35 cellular contexts compared by ENCODE assay signal in the genomic region with DNA sequence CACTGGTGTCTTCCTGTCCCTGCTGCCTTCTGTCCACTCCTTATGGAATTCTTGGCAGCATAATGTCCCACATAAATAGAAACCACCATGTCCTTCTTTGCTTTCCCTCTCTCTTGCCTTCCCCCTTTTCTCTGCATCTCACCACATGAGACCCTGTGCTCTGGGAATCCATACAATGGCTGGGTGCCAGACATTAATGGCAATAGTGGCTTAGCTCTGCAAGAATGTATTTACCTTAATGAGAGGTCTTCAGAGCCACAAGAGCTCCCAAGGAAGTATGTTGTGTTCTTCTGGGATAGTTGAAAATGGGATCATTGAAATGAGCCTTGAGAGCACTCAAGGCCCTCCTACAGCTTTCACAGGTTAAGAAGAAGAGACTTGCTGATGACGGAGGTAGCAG. TPM values are rescaled to one million over a fixed set of nuclear protein-coding genes. Genes with fewer than 3 reads are reported as not detected.
"Had no signal": no experiment of that assay in that cellular context is flagged by ENCODE, and none has a peak within 500 bp of the region (broad histone marks: within the 10 kb centered on the region; RNA-seq: fewer than 3 reads in every experiment).

No MANE protein-coding gene starts in this region.

- H3K27ac Mint-ChIP-seq: activated B cell treated with CpG ODN at 0.5 μM for 24 hours; activated CD8-positive, alpha-beta T cell treated with anti-CD3 and anti-CD28 coated beads for 36 hours; activated naive CD8-positive, alpha-beta T cell; activated T-helper 17 cell treated with anti-CD3 and anti-CD28 coated beads, Interleukin-2, amount 50 U/mL, for 72 hours; effector memory CD8-positive, alpha-beta T cell; T-cell; T-helper 1 cell treated with Interleukin-12 subunit alpha and Interleukin-12 subunit beta and Interleukin-4 antibody, amounts not matched to agents 30 μg/mL and 1 μg/mL, for 36 hours had no signal

- H3K36me3 ChIP-seq: esophagus squamous epithelium, gastroesophageal sphincter, WERI-Rb-1 had no signal

- ATAC-seq: activated CD4-positive, CD25-positive, alpha-beta regulatory T cell treated with anti-CD3 and anti-CD28 coated beads, Interleukin-2, amount 50 U/mL, for 24 hours; activated CD8-positive, alpha-beta T cell treated with anti-CD3 and anti-CD28 coated beads for 36 hours; activated T-cell treated with anti-CD3 and anti-CD28 coated beads, Interleukin-2, amount 50 U/mL, for 4 hours; activated T-helper 17 cell treated with anti-CD3 and anti-CD28 coated beads, Interleukin-2, amount 50 U/mL, for 72 hours; body of pancreas; effector memory CD8-positive, alpha-beta T cell; gastroesophageal sphincter; T-cell had no signal

- H3K9me3 ChIP-seq: body of pancreas, esophagus squamous epithelium, gastroesophageal sphincter had no signal

- DNase-seq: activated B cell treated with CpG ODN at 0.5 μM for 24 hours; activated CD4-positive, alpha-beta T cell treated with anti-CD3 and anti-CD28 coated beads for 48 hours; activated CD4-positive, alpha-beta T cell treated with anti-CD3 and anti-CD28 coated beads, Interleukin-2, amount 50 U/mL, for 1 hour; activated CD4-positive, alpha-beta T cell treated with anti-CD3 and anti-CD28 coated beads, Interleukin-2, amount 50 U/mL, for 48 hours; activated CD8-positive, alpha-beta memory T cell treated with anti-CD3 and anti-CD28 coated beads for 24 hours; activated CD8-positive, alpha-beta T cell treated with anti-CD3 and anti-CD28 coated beads for 36 hours; activated effector memory CD4-positive, alpha-beta T cell treated with Interleukin-2 at 50 U/mL for 16 hours; activated gamma-delta T cell treated with Interleukin-2 at 50 U/mL for 16 hours; activated naive CD4-positive, alpha-beta T cell treated with anti-CD3 and anti-CD28 coated beads, Interleukin-2, amount 50 U/mL, for 16 hours; activated naive CD4-positive, alpha-beta T cell treated with Interleukin-2 at 50 U/mL for 16 hours; activated T-cell treated with anti-CD3 and anti-CD28 coated beads, Interleukin-2, amount 50 U/mL, for 4 hours; amniotic stem cell; aorta; body of pancreas; caudate nucleus; cortex of kidney; dermis blood vessel endothelial cell; effector CD4-positive, alpha-beta T cell; effector memory CD8-positive, alpha-beta T cell; esophagus squamous epithelium; foreskin melanocyte; T-cell; T-helper 9 cell; WERI-Rb-1 had no signal

- H3K27me3 ChIP-seq: body of pancreas, gastroesophageal sphincter had no signal

- H3K27ac ChIP-seq: body of pancreas, epithelial cell of prostate, esophagus squamous epithelium, gastroesophageal sphincter, WERI-Rb-1 had no signal

- H3K4me1 ChIP-seq: body of pancreas, esophagus squamous epithelium, gastroesophageal sphincter had no signal

- H3K4me3 ChIP-seq: body of pancreas, esophagus squamous epithelium, gastroesophageal sphincter had no signal

- H3K9me3 Mint-ChIP-seq: activated T-helper 17 cell treated with anti-CD3 and anti-CD28 coated beads, Interleukin-2, amount 50 U/mL, for 72 hours had no signal

- FAIRE-seq: colon, endometrium, endothelial cell of umbilical vein had no signal

- H3K4me1 Mint-ChIP-seq: activated B cell treated with CpG ODN at 0.5 μM for 24 hours; activated T-helper 17 cell treated with anti-CD3 and anti-CD28 coated beads, Interleukin-2, amount 50 U/mL, for 72 hours; T-cell had no signal

- H3K27me3 Mint-ChIP-seq: activated naive CD8-positive, alpha-beta T cell; activated T-helper 17 cell treated with anti-CD3 and anti-CD28 coated beads, Interleukin-2, amount 50 U/mL, for 72 hours; effector memory CD8-positive, alpha-beta T cell had no signal

- H3K4me3 Mint-ChIP-seq: activated B cell treated with CpG ODN at 0.5 μM for 24 hours; activated CD8-positive, alpha-beta T cell treated with anti-CD3 and anti-CD28 coated beads for 36 hours; activated naive CD8-positive, alpha-beta T cell; activated T-cell treated with anti-CD3 and anti-CD28 coated beads, Interleukin-2, amount 50 U/mL, for 4 hours; activated T-helper 17 cell treated with anti-CD3 and anti-CD28 coated beads, Interleukin-2, amount 50 U/mL, for 72 hours; effector memory CD8-positive, alpha-beta T cell; T-cell; T-helper 1 cell treated with Interleukin-12 subunit alpha and Interleukin-12 subunit beta and Interleukin-4 antibody, amounts not matched to agents 30 μg/mL and 1 μg/mL, for 36 hours had no signal

- H3K36me3 Mint-ChIP-seq: activated naive CD8-positive, alpha-beta T cell; T-cell had no signal

RNA-seq across cellular contexts. Expression of a gene that starts 58.7 kb away (rescaled TPM):
- total RNA-seq: activated B cell treated with CpG ODN at 0.5 μM for 24 hours; activated CD8-positive, alpha-beta T cell treated with anti-CD3 and anti-CD28 coated beads for 36 hours; activated T-helper 17 cell treated with anti-CD3 and anti-CD28 coated beads, Interleukin-2, amount 50 U/mL, for 72 hours; dermis blood vessel endothelial cell; endothelial cell of umbilical vein; T-helper 2 cell treated with Interferon-gamma antibody and Interleukin-4, amounts not matched to agents 100 ng/mL and 5 ng/mL, for 36 hours had no signal
- polyA plus RNA-seq: aorta, endothelial cell of umbilical vein, esophagus had no signal
